Comparison of ENCODE assay signal across 14 cellular contexts in genomic region chr6:110859335-110859792, GRCh38. TPM values are rescaled to one million over a fixed set of nuclear protein-coding genes. Genes with fewer than 3 reads are reported as not detected.
DNase-seq lines count a peak whose midpoint lies in the region; ATAC-seq, FAIRE-seq and TF ChIP-seq lines count a peak whose summit lies in the region.
"Had no signal": no experiment of that assay in that cellular context is flagged by ENCODE, and none has a peak within 500 bp of the region (broad histone marks: within the 10 kb centered on the region; RNA-seq: fewer than 3 reads in every experiment).

No MANE protein-coding gene starts in this region.

- H4K20me1 ChIP-seq in osteoblast (ENCODE audit: insufficient read depth, low read length): no peaks in the 10 kb centered on the region

- H3K4me2 ChIP-seq in osteoblast (ENCODE audit: insufficient read depth, low read length): no peak overlapping the region

- in situ Hi-C loops in HAP-1 (cut with MboI; ENCODE audit: low sequenced_read_pairs): no loop called here
- in situ Hi-C loops in gastrocnemius medialis (cut with MboI; ENCODE audit: low sequenced_read_pairs in 4 of 4): no loop called here

- H3K27me3 ChIP-seq in HL-60 (ENCODE audit: insufficient read depth, poor library complexity, severe bottlenecking) (no peaks in the 10 kb centered on the region), osteoblast (ENCODE audit: insufficient read depth, low read length) (no peaks in the 10 kb centered on the region), HAP-1 (ENCODE audit: low read depth) (no peaks in the 10 kb centered on the region), gastrocnemius medialis (no peaks in the 10 kb centered on the region)
- H3K27me3 ChIP-seq: body of pancreas, MG63 had no signal

- CTCF ChIA-PET in WTC11 (lab: Charles Lee): no interaction called here

- TF ChIP-seq CTCF in HL-60 (IDR thresholded peaks at IDR 0.05; ENCODE audit: insufficient read depth, low read length): no peak
- TF ChIP-seq CTCF in WTC11 (IDR thresholded peaks at IDR 0.05): no peak
- no peak for TF ChIP-seq CTCF in osteoblast (IDR thresholded peaks at IDR 0.05; ENCODE audit: extremely low read depth, low read depth, low read length)
- no peak for TF ChIP-seq CTCF in gastrocnemius medialis (IDR thresholded peaks at IDR 0.05 in 4 of 5, conservative IDR thresholded peaks at IDR 0.05 in 1 of 5)

- POLR2A ChIA-PET in WTC11 (lab: Charles Lee): no interaction called here

- TF ChIP-seq POLR2A in gastrocnemius medialis (IDR thresholded peaks at IDR 0.05): no peak
- TF ChIP-seq POLR2A in H54 (IDR thresholded peaks at IDR 0.05; ENCODE audit: low read depth, low read length): no peak

- no peaks in the 10 kb centered on the region for H3K79me2 ChIP-seq in osteoblast (ENCODE audit: insufficient read depth, low read length)

- H3K27ac Mint-ChIP-seq in T-helper 2 cell treated with Interferon-gamma antibody and Interleukin-4, amounts not matched to agents 5 μg/mL and 100 μg/mL, for 36 hours: peak overlapping the region; percentile 60
- peak overlapping the region; percentile 64; the same call in 1 of the 2 replicates for H3K27ac Mint-ChIP-seq in WTC11

- DNase-seq in T-helper 2 cell treated with Interferon-gamma antibody and Interleukin-4, amounts not matched to agents 5 μg/mL and 100 μg/mL, for 36 hours (ENCODE audit: low spot score): no peak
- DNase-seq in T-helper 2 cell: no peak
- DNase-seq in HL-60 (ENCODE audit: low read depth in 1 of 2, low spot score in 1 of 2): peak; percentile 64 to 87
- no peak for DNase-seq in WTC11 (ENCODE audit: low spot score)
- no peak for DNase-seq in osteoblast (ENCODE audit: insufficient read length, low spot score, missing footprints)
- no peak for DNase-seq in HAP-1 (ENCODE audit: low spot score in 2 of 2)
- DNase-seq in gastrocnemius medialis: no peak
- no peak for DNase-seq in H54 (ENCODE audit: insufficient read length, low spot score)
- DNase-seq: DMS79, GOT3, MG63, NCI-H510A treated with DMSO at 0.1 percent for 48 hours had no signal

- peak overlapping the region; percentile 66 for H2AFZ ChIP-seq in osteoblast (ENCODE audit: low read length)

- peaks cover 4% of the 10 kb centered on the region for H3K4me1 Mint-ChIP-seq in T-helper 2 cell treated with Interferon-gamma antibody and Interleukin-4, amounts not matched to agents 5 μg/mL and 100 μg/mL, for 36 hours (ENCODE audit: low read depth)
- no peaks in the 10 kb centered on the region for H3K4me1 Mint-ChIP-seq in WTC11

- H3K4me1 ChIP-seq in osteoblast (ENCODE audit: insufficient read depth, low read length) (no peaks in the 10 kb centered on the region), HAP-1 (peaks cover 1% of the 10 kb centered on the region), gastrocnemius medialis (no peaks in the 10 kb centered on the region)
- H3K4me1 ChIP-seq: body of pancreas had no signal

- peaks cover 3% of the 10 kb centered on the region for H3K36me3 Mint-ChIP-seq in T-helper 2 cell treated with Interferon-gamma antibody and Interleukin-4, amounts not matched to agents 5 μg/mL and 100 μg/mL, for 36 hours (ENCODE audit: low read depth)
- no peaks in the 10 kb centered on the region for H3K36me3 Mint-ChIP-seq in WTC11
- H3K36me3 Mint-ChIP-seq: natural killer cell treated with Interleukin-12 subunit alpha and Interleukin-12 subunit beta and Interleukin-15 and Interleukin-18, amount 100 ng/mL, for 72 hours had no signal

- no peak for FAIRE-seq in H54 (lab: Jason Lieb, UNC)

- H3K36me3 ChIP-seq in osteoblast (ENCODE audit: insufficient read depth, low read length) (no peaks in the 10 kb centered on the region), HAP-1 (replicated peaks) (no peaks in the 10 kb centered on the region), gastrocnemius medialis (no peaks in the 10 kb centered on the region)
- H3K36me3 ChIP-seq: MG63 had no signal

- ATAC-seq in WTC11 (peak; percentile 51), gastrocnemius medialis (no peak)
- ATAC-seq: body of pancreas had no signal

- H3K4me3 ChIP-seq in HL-60 (replicated peaks; ENCODE audit: insufficient read depth, low read length) (peak overlapping the region; percentile 24), osteoblast (ENCODE audit: insufficient read depth, low read length) (no peak overlapping the region), HAP-1 (no peak overlapping the region), gastrocnemius medialis (no peak overlapping the region)
- H3K4me3 ChIP-seq: body of pancreas, MG63 had no signal

- H3K9me3 ChIP-seq in osteoblast (ENCODE audit: low read depth, low read length) (no peaks in the 10 kb centered on the region), HAP-1 (no peaks in the 10 kb centered on the region), gastrocnemius medialis (no peaks in the 10 kb centered on the region)
- H3K9me3 ChIP-seq: body of pancreas, MG63 had no signal

- intact Hi-C loops in gastrocnemius medialis (cut with DNase I; ENCODE audit: low total_unique reads): no loop called here

- H3K27ac ChIP-seq in HL-60 (replicated peaks) (peak overlapping the region; percentile 80), osteoblast (ENCODE audit: low read depth, low read length) (no peak overlapping the region), gastrocnemius medialis (no peak overlapping the region)
- H3K27ac ChIP-seq: body of pancreas had no signal

- H3K9me3 Mint-ChIP-seq in T-helper 2 cell treated with Interferon-gamma antibody and Interleukin-4, amounts not matched to agents 5 μg/mL and 100 μg/mL, for 36 hours: no peaks in the 10 kb centered on the region
- H3K9me3 Mint-ChIP-seq in WTC11: no peaks in the 10 kb centered on the region
- H3K9me3 Mint-ChIP-seq: natural killer cell treated with Interleukin-12 subunit alpha and Interleukin-12 subunit beta and Interleukin-15 and Interleukin-18, amount 100 ng/mL, for 72 hours had no signal

- peak overlapping the region; percentile 22 for H3K4me3 Mint-ChIP-seq in T-helper 2 cell treated with Interferon-gamma antibody and Interleukin-4, amounts not matched to agents 5 μg/mL and 100 μg/mL, for 36 hours
- no peak overlapping the region for H3K4me3 Mint-ChIP-seq in WTC11
- H3K4me3 Mint-ChIP-seq: natural killer cell treated with Interleukin-12 subunit alpha and Interleukin-12 subunit beta and Interleukin-15 and Interleukin-18, amount 100 ng/mL, for 72 hours had no signal

- no peaks in the 10 kb centered on the region for H3K27me3 Mint-ChIP-seq in T-helper 2 cell treated with Interferon-gamma antibody and Interleukin-4, amounts not matched to agents 5 μg/mL and 100 μg/mL, for 36 hours (ENCODE audit: low read depth)
- no peaks in the 10 kb centered on the region for H3K27me3 Mint-ChIP-seq in WTC11 (ENCODE audit: low read depth)
- H3K27me3 Mint-ChIP-seq: natural killer cell treated with Interleukin-12 subunit alpha and Interleukin-12 subunit beta and Interleukin-15 and Interleukin-18, amount 100 ng/mL, for 72 hours had no signal

TF ChIP-seq in WTC11, 78 proteins besides CTCF, POLR2A, EP300 and RAD21:
- TF ChIP-seq RELA (CRISPR knock-in tag; IDR thresholded peaks at IDR 0.05; ENCODE audit: borderline replicate concordance): no peak
TF ChIP-seq in WTC11: peak in this region for 0.

RNA-seq across cellular contexts. Expression of gene AMD1, which starts 15.2 kb away (rescaled TPM):
- total RNA-seq in WTC11 (2021) (90.2 to 122 TPM (median 90.7 TPM) in 3 replicates), osteoblast (62.8 and 63.0 TPM in 2 replicates), gastrocnemius medialis (10 to 100 TPM; 33.5 to 57.1 (median 45.1) TPM)

RNA-seq across cellular contexts. Expression of gene CDK19, which starts 44.1 kb away (rescaled TPM):
- 10.6 to 11.7 TPM (median 10.7 TPM) in 3 replicates for total RNA-seq in WTC11 (2021)
- total RNA-seq in osteoblast: 15.6 and 17.4 TPM in 2 replicates
- 1 to 10 TPM; 3.0 to 7.4 (median 6.3) TPM for total RNA-seq in gastrocnemius medialis

Comparison
In these comparisons a context has a peak if more than half of its experiments do, and no peak if none do; other contexts are left out.
1. DNase-seq: peak in HL-60 (2 of 2); none in T-helper 2 cell treated with Interferon-gamma antibody and Interleukin-4, amounts not matched to agents 5 μg/mL and 100 μg/mL, for 36 hours (single experiment), T-helper 2 cell (0 of 5), WTC11 (single experiment), osteoblast (single experiment), HAP-1 (0 of 2), gastrocnemius medialis (0 of 2) and H54 (single experiment).